8 cellular contexts compared by ENCODE assay signal in the genomic region with DNA sequence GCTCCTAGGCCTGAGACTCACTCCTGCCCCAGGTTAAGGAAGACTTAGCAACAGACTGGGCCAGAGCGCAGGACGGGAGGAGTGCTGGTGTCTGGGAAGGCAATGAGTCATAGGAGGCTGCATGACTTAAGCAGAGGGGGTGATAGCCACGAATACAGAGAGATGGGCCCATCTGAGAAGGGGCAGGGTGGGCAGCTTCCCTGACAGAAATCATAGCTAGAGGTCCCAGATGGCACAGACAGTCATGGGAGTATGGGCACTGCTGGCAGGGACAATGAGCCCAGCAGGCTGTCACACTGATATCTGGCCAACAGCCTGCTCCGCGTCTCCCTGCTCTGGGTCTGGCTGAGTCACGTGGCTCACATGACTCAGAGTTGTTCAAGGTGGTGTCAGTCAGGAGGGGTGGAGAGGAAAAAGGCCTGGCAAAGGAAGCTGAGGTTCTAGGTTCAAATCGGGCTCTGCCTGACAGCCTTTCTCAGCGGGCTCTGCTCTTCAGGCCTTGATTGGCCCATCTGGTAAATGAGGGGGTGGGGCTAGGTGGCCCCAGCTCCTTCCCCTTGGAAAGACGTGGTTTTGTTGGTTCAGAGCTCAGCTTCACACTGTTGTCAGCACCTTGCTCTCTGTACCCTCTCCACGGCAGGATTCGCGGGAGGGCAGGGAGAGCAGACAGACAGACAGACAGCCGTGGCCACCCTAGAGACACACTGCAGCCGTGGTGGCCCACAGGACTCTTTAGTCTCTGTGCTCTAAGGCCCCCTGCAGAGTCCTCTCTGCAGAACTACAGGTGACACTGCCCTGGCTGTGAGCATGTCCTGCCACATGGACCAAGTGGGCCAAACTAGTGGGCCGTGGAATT.
DNase-seq lines count a peak whose midpoint lies in the region; ATAC-seq lines count a peak whose summit lies in the region.

No MANE protein-coding gene starts in this region.

- ATAC-seq in GM19467 (IDR thresholded peaks at IDR 0.05; ENCODE audit: unreplicated experiment) = no peak

- peak; percentile 26 to 59 for DNase-seq in NCI-H2081 (lab: John Stamatoyannopoulos, UW)
- no peak for DNase-seq in NCI-H2081 treated with DMSO at 0.1 percent for 48 hours (lab: John Stamatoyannopoulos, UW)
- DNase-seq in SW480 (ENCODE audit: low spot score) = peak; percentile 31
- peak; percentile 93 for DNase-seq in fibroblast of peridontal ligament (ENCODE audit: extremely low read depth)
- DNase-seq in nucleus accumbens (lab: John Stamatoyannopoulos, UW) = peak in 54 of 56 donors; percentile 16 to 92 (median 62)
- DNase-seq in DMS153 (lab: John Stamatoyannopoulos, UW) = no peak
- no peak for DNase-seq in DMS114 treated with DMSO at 0.1 percent for 48 hours (lab: John Stamatoyannopoulos, UW; ENCODE audit: unreplicated experiment)

Comparison
In these comparisons a context has a peak if more than half of its experiments do, and no peak if none do; other contexts are left out.
1. DNase-seq: peak in NCI-H2081 (2 of 2), SW480 (single experiment), fibroblast of peridontal ligament (single experiment) and nucleus accumbens (54 of 56); none in NCI-H2081 treated with DMSO at 0.1 percent for 48 hours (single experiment), DMS153 (single experiment) and DMS114 treated with DMSO at 0.1 percent for 48 hours (single experiment).